Comparison of ENCODE assay signal across 1 cellular context in genomic region chr6:131949909-131950766, GRCh38.
A peak's percentile ranks its signal among the peaks of the same experiment; 100 is the strongest.
TF ChIP-seq lines count a peak whose summit lies in the region.

No MANE protein-coding gene starts in this region.

TF ChIP-seq in HepG2, 621 proteins besides CTCF, POLR2A, EP300 and RAD21 (continued from another document and continues in another):
- TF ChIP-seq, protein P1, sequence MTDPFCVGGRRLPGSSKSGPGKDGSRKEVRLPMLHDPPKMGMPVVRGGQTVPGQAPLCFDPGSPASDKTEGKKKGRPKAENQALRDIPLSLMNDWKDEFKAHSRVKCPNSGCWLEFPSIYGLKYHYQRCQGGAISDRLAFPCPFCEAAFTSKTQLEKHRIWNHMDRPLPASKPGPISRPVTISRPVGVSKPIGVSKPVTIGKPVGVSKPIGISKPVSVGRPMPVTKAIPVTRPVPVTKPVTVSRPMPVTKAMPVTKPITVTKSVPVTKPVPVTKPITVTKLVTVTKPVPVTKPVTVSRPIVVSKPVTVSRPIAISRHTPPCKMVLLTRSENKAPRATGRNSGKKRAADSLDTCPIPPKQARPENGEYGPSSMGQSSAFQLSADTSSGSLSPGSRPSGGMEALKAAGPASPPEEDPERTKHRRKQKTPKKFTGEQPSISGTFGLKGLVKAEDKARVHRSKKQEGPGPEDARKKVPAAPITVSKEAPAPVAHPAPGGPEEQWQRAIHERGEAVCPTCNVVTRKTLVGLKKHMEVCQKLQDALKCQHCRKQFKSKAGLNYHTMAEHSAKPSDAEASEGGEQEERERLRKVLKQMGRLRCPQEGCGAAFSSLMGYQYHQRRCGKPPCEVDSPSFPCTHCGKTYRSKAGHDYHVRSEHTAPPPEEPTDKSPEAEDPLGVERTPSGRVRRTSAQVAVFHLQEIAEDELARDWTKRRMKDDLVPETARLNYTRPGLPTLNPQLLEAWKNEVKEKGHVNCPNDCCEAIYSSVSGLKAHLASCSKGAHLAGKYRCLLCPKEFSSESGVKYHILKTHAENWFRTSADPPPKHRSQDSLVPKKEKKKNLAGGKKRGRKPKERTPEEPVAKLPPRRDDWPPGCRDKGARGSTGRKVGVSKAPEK (CRISPR knock-in tag; IDR thresholded peaks at IDR 0.05; ENCODE audit: borderline replicate concordance) = peak; percentile 96; the same call in 1 of the 2 replicates
- TF ChIP-seq RAD51 (IDR thresholded peaks at IDR 0.05; ENCODE audit: borderline replicate concordance) (no peak), ZKSCAN5 (CRISPR knock-in tag; IDR thresholded peaks at IDR 0.05) (peak; percentile 64; the same call in 1 of the 2 replicates), ZNF329 (CRISPR knock-in tag; IDR thresholded peaks at IDR 0.05; ENCODE audit: low read depth) (no peak), SP5 (CRISPR knock-in tag; IDR thresholded peaks at IDR 0.05; ENCODE audit: borderline replicate concordance, low read depth) (no peak), GZF1 (CRISPR knock-in tag; IDR thresholded peaks at IDR 0.05) (peak; percentile 78; the same call in 1 of the 2 replicates), SAFB2 (CRISPR knock-in tag; IDR thresholded peaks at IDR 0.05; ENCODE audit: borderline replicate concordance, low read depth) (no peak), TAF1 (CRISPR knock-in tag; IDR thresholded peaks at IDR 0.05) (peak; percentile 53), NCOR1 (IDR thresholded peaks at IDR 0.05; ENCODE audit: borderline replicate concordance, low read length) (no peak), ZNF605 (CRISPR knock-in tag; IDR thresholded peaks at IDR 0.05) (peak; percentile 70), NKX3-1 (CRISPR knock-in tag; IDR thresholded peaks at IDR 0.05) (peak; percentile 89; the same call in 1 of the 2 replicates), ZNF331 (CRISPR knock-in tag; IDR thresholded peaks at IDR 0.05) (0 out of 2 replicates have a peak, but pooled peaks have one; percentile 0), BORCS8-MEF2B (CRISPR knock-in tag; IDR thresholded peaks at IDR 0.05) (peak; percentile 74), ZNF550 (CRISPR knock-in tag; IDR thresholded peaks at IDR 0.05; ENCODE audit: borderline replicate concordance) (0 out of 2 replicates have a peak, but pooled peaks have one; percentile 37), ZBTB8A (CRISPR knock-in tag; IDR thresholded peaks at IDR 0.05; ENCODE audit: borderline replicate concordance, low read depth) (no peak), RFX1 (IDR thresholded peaks at IDR 0.05) (peak; percentile 23; the same call in 1 of the 2 replicates), ZNF121 (CRISPR knock-in tag; IDR thresholded peaks at IDR 0.05) (no peak), ZNF350 (CRISPR knock-in tag; IDR thresholded peaks at IDR 0.05; ENCODE audit: borderline replicate concordance, low read depth) (peak; percentile 92), ZNF800 (CRISPR knock-in tag; IDR thresholded peaks at IDR 0.05) (no peak), ONECUT2 (CRISPR knock-in tag; IDR thresholded peaks at IDR 0.05) (no peak), HOXA3 (CRISPR knock-in tag; IDR thresholded peaks at IDR 0.05) (peak; percentile 41; the same call in 1 of the 2 replicates), FOSL1 (CRISPR knock-in tag; IDR thresholded peaks at IDR 0.05; ENCODE audit: borderline replicate concordance) (0 out of 2 replicates have a peak, but pooled peaks have one; percentile 36), ZBTB49 (CRISPR knock-in tag; IDR thresholded peaks at IDR 0.05; ENCODE audit: borderline replicate concordance) (no peak), TCF12 (IDR thresholded peaks at IDR 0.05) (no peak), TCF12 (CRISPR knock-in tag; IDR thresholded peaks at IDR 0.05) (no peak), SNAI1 (CRISPR knock-in tag; IDR thresholded peaks at IDR 0.05; ENCODE audit: borderline replicate concordance) (peak; percentile 12; the same call in 1 of the 2 replicates), HMGXB4 (CRISPR knock-in tag; IDR thresholded peaks at IDR 0.05; ENCODE audit: borderline replicate concordance in 1 of 2, low read depth in 1 of 2) (peak; percentile 84 to 93; a peak in 3 of 4 replicates), PAF1 (CRISPR knock-in tag; IDR thresholded peaks at IDR 0.05) (peak; percentile 99), ZNF720 (CRISPR knock-in tag; IDR thresholded peaks at IDR 0.05) (no peak)
- TF ChIP-seq, protein P2, sequence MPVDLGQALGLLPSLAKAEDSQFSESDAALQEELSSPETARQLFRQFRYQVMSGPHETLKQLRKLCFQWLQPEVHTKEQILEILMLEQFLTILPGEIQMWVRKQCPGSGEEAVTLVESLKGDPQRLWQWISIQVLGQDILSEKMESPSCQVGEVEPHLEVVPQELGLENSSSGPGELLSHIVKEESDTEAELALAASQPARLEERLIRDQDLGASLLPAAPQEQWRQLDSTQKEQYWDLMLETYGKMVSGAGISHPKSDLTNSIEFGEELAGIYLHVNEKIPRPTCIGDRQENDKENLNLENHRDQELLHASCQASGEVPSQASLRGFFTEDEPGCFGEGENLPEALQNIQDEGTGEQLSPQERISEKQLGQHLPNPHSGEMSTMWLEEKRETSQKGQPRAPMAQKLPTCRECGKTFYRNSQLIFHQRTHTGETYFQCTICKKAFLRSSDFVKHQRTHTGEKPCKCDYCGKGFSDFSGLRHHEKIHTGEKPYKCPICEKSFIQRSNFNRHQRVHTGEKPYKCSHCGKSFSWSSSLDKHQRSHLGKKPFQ (CRISPR knock-in tag; IDR thresholded peaks at IDR 0.05; ENCODE audit: insufficient replicate concordance) = peak; percentile 72
- TF ChIP-seq, protein P3, sequence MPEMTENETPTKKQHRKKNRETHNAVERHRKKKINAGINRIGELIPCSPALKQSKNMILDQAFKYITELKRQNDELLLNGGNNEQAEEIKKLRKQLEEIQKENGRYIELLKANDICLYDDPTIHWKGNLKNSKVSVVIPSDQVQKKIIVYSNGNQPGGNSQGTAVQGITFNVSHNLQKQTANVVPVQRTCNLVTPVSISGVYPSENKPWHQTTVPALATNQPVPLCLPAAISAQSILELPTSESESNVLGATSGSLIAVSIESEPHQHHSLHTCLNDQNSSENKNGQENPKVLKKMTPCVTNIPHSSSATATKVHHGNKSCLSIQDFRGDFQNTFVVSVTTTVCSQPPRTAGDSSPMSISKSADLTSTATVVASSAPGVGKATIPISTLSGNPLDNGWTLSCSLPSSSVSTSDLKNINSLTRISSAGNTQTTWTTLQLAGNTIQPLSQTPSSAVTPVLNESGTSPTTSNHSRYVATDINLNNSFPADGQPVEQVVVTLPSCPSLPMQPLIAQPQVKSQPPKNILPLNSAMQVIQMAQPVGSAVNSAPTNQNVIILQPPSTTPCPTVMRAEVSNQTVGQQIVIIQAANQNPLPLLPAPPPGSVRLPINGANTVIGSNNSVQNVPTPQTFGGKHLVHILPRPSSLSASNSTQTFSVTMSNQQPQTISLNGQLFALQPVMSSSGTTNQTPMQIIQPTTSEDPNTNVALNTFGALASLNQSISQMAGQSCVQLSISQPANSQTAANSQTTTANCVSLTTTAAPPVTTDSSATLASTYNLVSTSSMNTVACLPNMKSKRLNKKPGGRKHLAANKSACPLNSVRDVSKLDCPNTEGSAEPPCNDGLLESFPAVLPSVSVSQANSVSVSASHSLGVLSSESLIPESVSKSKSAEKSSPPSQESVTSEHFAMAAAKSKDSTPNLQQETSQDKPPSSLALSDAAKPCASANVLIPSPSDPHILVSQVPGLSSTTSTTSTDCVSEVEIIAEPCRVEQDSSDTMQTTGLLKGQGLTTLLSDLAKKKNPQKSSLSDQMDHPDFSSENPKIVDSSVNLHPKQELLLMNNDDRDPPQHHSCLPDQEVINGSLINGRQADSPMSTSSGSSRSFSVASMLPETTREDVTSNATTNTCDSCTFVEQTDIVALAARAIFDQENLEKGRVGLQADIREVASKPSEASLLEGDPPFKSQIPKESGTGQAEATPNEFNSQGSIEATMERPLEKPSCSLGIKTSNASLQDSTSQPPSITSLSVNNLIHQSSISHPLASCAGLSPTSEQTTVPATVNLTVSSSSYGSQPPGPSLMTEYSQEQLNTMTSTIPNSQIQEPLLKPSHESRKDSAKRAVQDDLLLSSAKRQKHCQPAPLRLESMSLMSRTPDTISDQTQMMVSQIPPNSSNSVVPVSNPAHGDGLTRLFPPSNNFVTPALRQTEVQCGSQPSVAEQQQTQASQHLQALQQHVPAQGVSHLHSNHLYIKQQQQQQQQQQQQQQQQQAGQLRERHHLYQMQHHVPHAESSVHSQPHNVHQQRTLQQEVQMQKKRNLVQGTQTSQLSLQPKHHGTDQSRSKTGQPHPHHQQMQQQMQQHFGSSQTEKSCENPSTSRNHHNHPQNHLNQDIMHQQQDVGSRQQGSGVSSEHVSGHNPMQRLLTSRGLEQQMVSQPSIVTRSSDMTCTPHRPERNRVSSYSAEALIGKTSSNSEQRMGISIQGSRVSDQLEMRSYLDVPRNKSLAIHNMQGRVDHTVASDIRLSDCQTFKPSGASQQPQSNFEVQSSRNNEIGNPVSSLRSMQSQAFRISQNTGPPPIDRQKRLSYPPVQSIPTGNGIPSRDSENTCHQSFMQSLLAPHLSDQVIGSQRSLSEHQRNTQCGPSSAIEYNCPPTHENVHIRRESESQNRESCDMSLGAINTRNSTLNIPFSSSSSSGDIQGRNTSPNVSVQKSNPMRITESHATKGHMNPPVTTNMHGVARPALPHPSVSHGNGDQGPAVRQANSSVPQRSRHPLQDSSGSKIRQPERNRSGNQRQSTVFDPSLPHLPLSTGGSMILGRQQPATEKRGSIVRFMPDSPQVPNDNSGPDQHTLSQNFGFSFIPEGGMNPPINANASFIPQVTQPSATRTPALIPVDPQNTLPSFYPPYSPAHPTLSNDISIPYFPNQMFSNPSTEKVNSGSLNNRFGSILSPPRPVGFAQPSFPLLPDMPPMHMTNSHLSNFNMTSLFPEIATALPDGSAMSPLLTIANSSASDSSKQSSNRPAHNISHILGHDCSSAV (CRISPR knock-in tag; IDR thresholded peaks at IDR 0.05; ENCODE audit: borderline replicate concordance) = no peak
- TF ChIP-seq, protein P4, sequence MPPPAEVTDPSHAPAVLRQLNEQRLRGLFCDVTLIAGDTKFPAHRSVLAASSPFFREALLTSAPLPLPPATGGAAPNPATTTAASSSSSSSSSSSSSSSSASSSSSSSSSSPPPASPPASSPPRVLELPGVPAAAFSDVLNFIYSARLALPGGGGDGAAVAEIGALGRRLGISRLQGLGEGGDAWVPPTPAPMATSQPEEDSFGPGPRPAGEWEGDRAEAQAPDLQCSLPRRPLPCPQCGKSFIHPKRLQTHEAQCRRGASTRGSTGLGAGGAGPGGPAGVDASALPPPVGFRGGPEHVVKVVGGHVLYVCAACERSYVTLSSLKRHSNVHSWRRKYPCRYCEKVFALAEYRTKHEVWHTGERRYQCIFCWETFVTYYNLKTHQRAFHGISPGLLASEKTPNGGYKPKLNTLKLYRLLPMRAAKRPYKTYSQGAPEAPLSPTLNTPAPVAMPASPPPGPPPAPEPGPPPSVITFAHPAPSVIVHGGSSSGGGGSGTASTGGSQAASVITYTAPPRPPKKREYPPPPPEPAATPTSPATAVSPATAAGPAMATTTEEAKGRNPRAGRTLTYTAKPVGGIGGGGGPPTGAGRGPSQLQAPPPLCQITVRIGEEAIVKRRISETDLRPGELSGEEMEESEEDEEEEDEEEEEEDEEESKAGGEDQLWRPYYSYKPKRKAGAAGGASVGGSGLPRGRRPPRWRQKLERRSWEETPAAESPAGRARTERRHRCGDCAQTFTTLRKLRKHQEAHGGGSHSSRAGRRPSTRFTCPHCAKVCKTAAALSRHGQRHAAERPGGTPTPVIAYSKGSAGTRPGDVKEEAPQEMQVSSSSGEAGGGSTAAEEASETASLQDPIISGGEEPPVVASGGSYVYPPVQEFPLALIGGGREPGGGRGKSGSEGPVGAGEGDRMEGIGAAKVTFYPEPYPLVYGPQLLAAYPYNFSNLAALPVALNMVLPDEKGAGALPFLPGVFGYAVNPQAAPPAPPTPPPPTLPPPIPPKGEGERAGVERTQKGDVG (CRISPR knock-in tag; IDR thresholded peaks at IDR 0.05; ENCODE audit: borderline replicate concordance) = peak; percentile 58; the same call in 1 of the 2 replicates
- TF ChIP-seq, protein P5, sequence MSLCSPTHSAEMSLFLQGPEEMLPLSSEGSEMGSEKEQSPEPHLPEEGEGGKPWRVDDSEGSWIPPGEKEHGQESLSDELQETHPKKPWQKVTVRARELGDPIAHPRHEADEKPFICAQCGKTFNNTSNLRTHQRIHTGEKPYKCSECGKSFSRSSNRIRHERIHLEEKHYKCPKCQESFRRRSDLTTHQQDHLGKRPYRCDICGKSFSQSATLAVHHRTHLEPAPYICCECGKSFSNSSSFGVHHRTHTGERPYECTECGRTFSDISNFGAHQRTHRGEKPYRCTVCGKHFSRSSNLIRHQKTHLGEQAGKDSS (CRISPR knock-in tag; IDR thresholded peaks at IDR 0.05; ENCODE audit: borderline replicate concordance, low read depth) = peak; percentile 51; the same call in 1 of the 2 replicates
